15 cellular contexts compared by ENCODE assay signal in the genomic region with DNA sequence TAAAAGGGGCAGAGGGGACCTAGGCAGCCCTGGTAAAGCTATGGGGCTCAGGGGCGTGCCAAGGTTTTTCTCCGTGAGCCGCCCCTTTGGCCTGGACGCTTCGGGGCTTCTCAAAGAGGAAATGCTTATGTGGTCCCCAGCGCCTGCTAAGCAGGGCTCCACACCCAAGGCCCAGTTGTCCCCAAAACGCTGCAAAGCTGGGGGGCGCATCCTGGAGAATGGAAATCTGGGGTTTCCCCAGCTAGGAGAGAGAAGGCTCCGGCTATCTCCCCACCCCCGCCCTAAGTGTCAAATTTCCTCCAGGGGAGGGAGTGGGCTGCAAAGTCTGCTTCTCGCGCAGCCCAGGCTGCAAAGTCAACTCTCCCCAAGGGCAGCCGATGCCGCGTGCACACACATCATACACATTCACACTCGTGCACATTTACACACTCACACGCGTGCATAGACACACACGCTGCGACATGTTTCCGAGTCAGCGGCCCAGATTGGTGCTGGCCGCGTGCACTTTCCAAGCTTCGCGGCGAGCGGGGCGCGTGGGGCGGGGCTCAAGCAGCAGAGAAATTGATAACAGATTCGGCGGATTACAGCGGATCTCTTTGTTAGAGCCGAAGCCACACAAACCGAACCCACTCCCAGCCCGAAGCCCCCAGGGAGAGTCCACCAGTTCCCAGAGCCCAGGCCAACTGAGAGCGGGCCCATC. TPM values are rescaled to one million over a fixed set of nuclear protein-coding genes. Genes with fewer than 3 reads are reported as not detected.
A peak's percentile ranks its signal among the peaks of the same experiment; 100 is the strongest.
DNase-seq lines count a peak whose midpoint lies in the region; ATAC-seq and TF ChIP-seq lines count a peak whose summit lies in the region.
"Had no signal": no experiment of that assay in that cellular context is flagged by ENCODE, and none has a peak within 500 bp of the region (broad histone marks: within the 10 kb centered on the region; RNA-seq: fewer than 3 reads in every experiment).

No MANE protein-coding gene starts in this region.

- no peak overlapping the region for H3K27ac Mint-ChIP-seq in activated naive CD4-positive, alpha-beta T cell treated with anti-CD3 and anti-CD28 coated beads for 36 hours
- H3K27ac Mint-ChIP-seq in activated naive CD8-positive, alpha-beta T cell treated with anti-CD3 and anti-CD28 coated beads for 36 hours = no peak overlapping the region
- H3K27ac Mint-ChIP-seq: activated T-cell treated with anti-CD3 and anti-CD28 coated beads, Interleukin-2, amount 50 U/mL, for 72 hours had no signal

- TF ChIP-seq CTCF in esophagus muscularis mucosa (IDR thresholded peaks at IDR 0.05) = no peak
- TF ChIP-seq CTCF in neural cell (IDR thresholded peaks at IDR 0.05; ENCODE audit: poor library complexity, severe bottlenecking) = no peak

- WGBS in right cardiac atrium = 21% methylated on average over 38 of the region's 38 CpGs
- 43% methylated on average over 32 of the region's 38 CpGs for WGBS in esophagus muscularis mucosa

- intact Hi-C loops in right cardiac atrium (cut with DNase I) = loop anchor here (10.0 kb wide), 4 partner anchors 242 to 1012 kb away; no protein-coding TSS in a partner anchor
- intact Hi-C loops in left ventricle myocardium superior (cut with micrococcal nuclease) = no loop called here
- intact Hi-C loops in esophagus muscularis mucosa (cut with DNase I) = loop anchor here (5.0 to 10.0 kb wide), 5 partner anchors 288 to 770 kb away; no protein-coding TSS in a partner anchor
- intact Hi-C loops in activated naive CD4-positive, alpha-beta T cell treated with anti-CD3 and anti-CD28 coated beads for 36 hours (cut with micrococcal nuclease) = loop anchor here (5.0 kb wide), 1 partner anchor 965 kb away; no protein-coding TSS in a partner anchor

- no peaks in the 10 kb centered on the region for H3K9me2 ChIP-seq in neural cell (ENCODE audit: insufficient read depth, low read length)

- CTCF ChIA-PET in activated naive CD4-positive, alpha-beta T cell treated with anti-CD3 and anti-CD28 coated beads for 36 hours (lab: Charles Lee) = no interaction called here

- H3K27me3 Mint-ChIP-seq in activated naive CD4-positive, alpha-beta T cell treated with anti-CD3 and anti-CD28 coated beads for 36 hours (ENCODE audit: low read depth) = peaks cover 75% of the 10 kb centered on the region
- peaks cover 87% of the 10 kb centered on the region for H3K27me3 Mint-ChIP-seq in activated naive CD8-positive, alpha-beta T cell treated with anti-CD3 and anti-CD28 coated beads for 36 hours

- DNase-seq in right cardiac atrium (peak in 1 of 3 donors; percentile 56), left ventricle myocardium superior (no peak), esophagus muscularis mucosa (ENCODE audit: extremely low spot score) (no peak)
- DNase-seq in activated naive CD4-positive, alpha-beta T cell treated with anti-CD3 and anti-CD28 coated beads for 36 hours = no peak
- no peak for DNase-seq in stimulated activated CD4-positive, alpha-beta T cell treated with anti-CD3 and anti-CD28 coated beads, Interleukin-1b, Interleukin-23, amount 100 ng/mL, for 48 hours
- DNase-seq in activated naive CD8-positive, alpha-beta T cell treated with anti-CD3 and anti-CD28 coated beads for 36 hours = no peak
- DNase-seq: NCI-H226 had no signal

- peak overlapping the region; percentile 1 for H3K4me3 ChIP-seq in right cardiac atrium (ENCODE audit: low read length)
- H3K4me3 ChIP-seq in esophagus muscularis mucosa = peak overlapping the region; percentile 54 to 90 (median 75)
- peak overlapping the region; percentile 25 for H3K4me3 ChIP-seq in neural cell (ENCODE audit: low read length)
- H3K4me3 ChIP-seq: BLaER1 treated with 17β-estradiol and CSF1 and Interleukin-3, amounts not matched to agents 10 nM and 100 nM; HAP-1 had no signal

- H3K9me3 ChIP-seq in right cardiac atrium (ENCODE audit: control insufficient read depth, low read length) = no peaks in the 10 kb centered on the region
- H3K9me3 ChIP-seq in esophagus muscularis mucosa = no peaks in the 10 kb centered on the region
- H3K9me3 ChIP-seq in neural cell (ENCODE audit: low read length) = no peaks in the 10 kb centered on the region
- H3K9me3 ChIP-seq: HAP-1 had no signal

- no peak overlapping the region for H3K9ac ChIP-seq in neural cell (ENCODE audit: low read length)
- H3K9ac ChIP-seq: BLaER1 treated with 17β-estradiol and CSF1 and Interleukin-3, amounts not matched to agents 10 nM and 100 nM had no signal

- TF ChIP-seq POLR2A in esophagus muscularis mucosa (IDR thresholded peaks at IDR 0.05; ENCODE audit: low read depth) = no peak

- H3K27me3 ChIP-seq in right cardiac atrium (ENCODE audit: control insufficient read depth, insufficient read depth) (no peaks in the 10 kb centered on the region), esophagus muscularis mucosa (peaks cover 0 to 44% (median 0%) of the 10 kb centered on the region in 4 donors), neural cell (ENCODE audit: insufficient read depth, low read depth, low read length) (peaks cover 93% of the 10 kb centered on the region)

- ATAC-seq in right cardiac atrium (no peak), left ventricle myocardium superior (no peak), HG03175 (IDR thresholded peaks at IDR 0.05; ENCODE audit: unreplicated experiment) (no peak)
- ATAC-seq: esophagus mucosa had no signal

- H3K79me2 ChIP-seq in neural cell (replicated peaks; ENCODE audit: insufficient read depth, low read length) = no peaks in the 10 kb centered on the region

- peaks cover 22% of the 10 kb centered on the region for H3K4me1 Mint-ChIP-seq in activated naive CD4-positive, alpha-beta T cell treated with anti-CD3 and anti-CD28 coated beads for 36 hours (ENCODE audit: low read depth)
- peaks cover 18% of the 10 kb centered on the region for H3K4me1 Mint-ChIP-seq in activated naive CD8-positive, alpha-beta T cell treated with anti-CD3 and anti-CD28 coated beads for 36 hours

- H4K20me1 ChIP-seq in neural cell (ENCODE audit: insufficient read depth) = no peaks in the 10 kb centered on the region

- TF ChIP-seq EP300 in esophagus muscularis mucosa (IDR thresholded peaks at IDR 0.05) = no peak
- TF ChIP-seq EP300 in neural cell (conservative IDR thresholded peaks at IDR 0.05; ENCODE audit: poor library complexity, severe bottlenecking) = no peak

- no peak overlapping the region for H3K27ac ChIP-seq in right cardiac atrium (ENCODE audit: low read length)
- peak overlapping the region in 3 of 4 donors; percentile 85 to 89 (median 85) for H3K27ac ChIP-seq in esophagus muscularis mucosa (replicated peaks in 1 of 4)
- no peak overlapping the region for H3K27ac ChIP-seq in neural cell (ENCODE audit: low read length)
- H3K27ac ChIP-seq: BLaER1 treated with 17β-estradiol and CSF1 and Interleukin-3, amounts not matched to agents 10 nM and 100 nM had no signal

- H2AFZ ChIP-seq in neural cell (ENCODE audit: low read depth, low read length) = no peak overlapping the region

- TF ChIP-seq RAD21 in neural cell (conservative IDR thresholded peaks at IDR 0.05) = no peak

- H3K4me1 ChIP-seq in right cardiac atrium (ENCODE audit: control insufficient read depth, insufficient read depth, low read length) (no peaks in the 10 kb centered on the region), esophagus muscularis mucosa (peaks cover 6 to 73% (median 71%) of the 10 kb centered on the region in 4 donors)

- H3K4me3 Mint-ChIP-seq in activated naive CD4-positive, alpha-beta T cell treated with anti-CD3 and anti-CD28 coated beads for 36 hours = no peak overlapping the region
- no peak overlapping the region for H3K4me3 Mint-ChIP-seq in activated naive CD8-positive, alpha-beta T cell treated with anti-CD3 and anti-CD28 coated beads for 36 hours

- peaks cover 2% of the 10 kb centered on the region for H3K36me3 Mint-ChIP-seq in activated naive CD4-positive, alpha-beta T cell treated with anti-CD3 and anti-CD28 coated beads for 36 hours (ENCODE audit: low read depth)
- no peaks in the 10 kb centered on the region for H3K36me3 Mint-ChIP-seq in activated naive CD8-positive, alpha-beta T cell treated with anti-CD3 and anti-CD28 coated beads for 36 hours

- H3F3A ChIP-seq in neural cell (ENCODE audit: insufficient read depth, low read length, poor library complexity, severe bottlenecking) = peaks cover 4% of the 10 kb centered on the region

- peaks cover 0 to 5% (median 0%) of the 10 kb centered on the region in 4 donors for H3K36me3 ChIP-seq in esophagus muscularis mucosa
- H3K36me3 ChIP-seq in neural cell (ENCODE audit: insufficient read depth, low read length) = no peaks in the 10 kb centered on the region
- H3K36me3 ChIP-seq: BLaER1 treated with 17β-estradiol and CSF1 and Interleukin-3, amounts not matched to agents 10 nM and 100 nM had no signal

- H3K4me2 ChIP-seq in neural cell (ENCODE audit: low read length) = no peak overlapping the region

- no peaks in the 10 kb centered on the region for H3K9me3 Mint-ChIP-seq in activated naive CD4-positive, alpha-beta T cell treated with anti-CD3 and anti-CD28 coated beads for 36 hours
- H3K9me3 Mint-ChIP-seq in activated naive CD8-positive, alpha-beta T cell treated with anti-CD3 and anti-CD28 coated beads for 36 hours = no peaks in the 10 kb centered on the region
- H3K9me3 Mint-ChIP-seq: activated T-cell treated with anti-CD3 and anti-CD28 coated beads, Interleukin-2, amount 50 U/mL, for 72 hours had no signal

TF ChIP-seq in neural cell, 6 proteins besides CTCF, POLR2A, EP300 and RAD21:
- TF ChIP-seq EZH2 (IDR thresholded peaks at IDR 0.05; ENCODE audit: borderline replicate concordance, insufficient read depth, low read length, poor library complexity, severe bottlenecking) = peak; percentile 86
- TF ChIP-seq TAF1 (IDR thresholded peaks at IDR 0.05; ENCODE audit: low read depth) = no peak

RNA-seq across cellular contexts. Expression of gene WNT5A, which starts 4.5 kb away (rescaled TPM):
- total RNA-seq in right cardiac atrium (10 to 100 TPM in 3 of 4 donors, 1 to 10 TPM in 1; 3.6 to 13.0 (median 11.3) TPM), left ventricle myocardium superior (4.2 TPM), esophagus muscularis mucosa (10 to 100 TPM; 14.5 to 45.9 (median 21.0) TPM)
- polyA plus RNA-seq in right cardiac atrium (2.6 TPM), neural cell (0.59 and 0.74 TPM in 2 replicates)
- 0.93 and 0.97 TPM in 2 replicates for polyA minus RNA-seq in neural cell
- total RNA-seq in activated naive CD4-positive, alpha-beta T cell treated with anti-CD3 and anti-CD28 coated beads for 36 hours = not detected
- total RNA-seq in activated naive CD8-positive, alpha-beta T cell treated with anti-CD3 and anti-CD28 coated beads for 36 hours = not detected
- total RNA-seq: HT-29; T-helper 1 cell treated with Interleukin-12 subunit alpha and Interleukin-12 subunit beta and Interleukin-4 antibody, amounts not matched to agents 30 ng/mL and 1 ng/mL, for 36 hours had no signal

Comparison
In these comparisons a context has a peak if more than half of its experiments do, and no peak if none do; other contexts are left out.
1. H3K27ac ChIP-seq: peak in esophagus muscularis mucosa (3 of 4); none in right cardiac atrium (single experiment) and neural cell (single experiment).
2. H3K4me3 ChIP-seq: peak in every context shown above with its lines; median percentile 75 in esophagus muscularis mucosa; 25 in neural cell; 1 in right cardiac atrium.